Comparison of ENCODE assay signal across 2 cellular contexts in the genomic region with DNA sequence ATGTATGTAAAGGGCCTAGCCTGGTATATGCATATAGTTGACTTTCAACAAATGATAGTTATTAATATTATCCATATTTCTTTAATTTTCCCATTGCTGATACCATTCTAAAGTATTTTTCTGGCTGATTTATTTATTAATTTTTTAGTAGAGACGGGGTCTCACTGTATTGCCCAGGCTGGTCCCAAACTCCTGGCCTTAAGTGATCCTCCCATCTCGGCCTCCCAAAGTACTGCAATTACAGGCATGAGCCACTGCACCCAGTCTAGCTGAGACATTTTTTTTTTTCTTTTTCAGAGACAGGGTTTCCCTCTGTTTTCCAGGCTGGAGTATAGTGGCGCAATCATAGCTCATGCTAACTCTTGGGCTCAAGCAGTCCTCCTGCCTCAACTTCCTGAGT.
TF ChIP-seq lines count a peak whose summit lies in the region.

No MANE protein-coding gene starts in this region.

TF ChIP-seq in HEK293, 187 proteins besides CTCF, POLR2A, EP300 and RAD21:
- TF ChIP-seq YY1 (tag by site-specific recombination; IDR thresholded peaks at IDR 0.05) (no peak), ZNF121 (tag by site-specific recombination; IDR thresholded peaks at IDR 0.05) (peak; percentile 74)

TF ChIP-seq in K562, 482 proteins besides CTCF, POLR2A, EP300 and RAD21:
- TF ChIP-seq ZNF121 (CRISPR knock-in tag; conservative IDR thresholded peaks at IDR 0.05) (peak; percentile 54), ZNF584 (CRISPR knock-in tag; IDR thresholded peaks at IDR 0.05; ENCODE audit: low read depth) (no peak)
